In the genomic region with DNA sequence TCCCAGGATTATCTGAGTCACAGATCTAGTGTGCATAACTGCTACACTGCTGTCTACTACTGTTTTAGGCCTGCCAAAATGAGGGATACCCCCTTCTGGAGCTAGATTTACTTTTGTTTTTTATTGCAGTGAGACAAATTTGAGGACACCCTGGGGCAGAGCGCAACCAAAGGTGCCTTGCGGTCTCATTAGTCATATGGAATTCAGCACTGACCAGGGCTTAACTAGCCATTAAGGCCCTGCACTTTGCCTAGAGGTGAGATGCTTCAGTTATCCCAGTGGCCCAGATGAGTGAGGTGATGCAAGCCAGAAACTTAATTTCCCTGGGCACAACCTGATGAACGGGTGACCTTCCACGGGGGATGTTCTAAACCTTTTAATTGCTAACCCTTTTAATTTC, we compare ENCODE assay signal across 1 cellular context.
TF ChIP-seq lines count a peak whose summit lies in the region.

No MANE protein-coding gene starts in this region.

TF ChIP-seq in WTC11, 78 proteins besides CTCF, POLR2A, EP300 and RAD21 (continued from another document):
- TF ChIP-seq, protein P1, sequence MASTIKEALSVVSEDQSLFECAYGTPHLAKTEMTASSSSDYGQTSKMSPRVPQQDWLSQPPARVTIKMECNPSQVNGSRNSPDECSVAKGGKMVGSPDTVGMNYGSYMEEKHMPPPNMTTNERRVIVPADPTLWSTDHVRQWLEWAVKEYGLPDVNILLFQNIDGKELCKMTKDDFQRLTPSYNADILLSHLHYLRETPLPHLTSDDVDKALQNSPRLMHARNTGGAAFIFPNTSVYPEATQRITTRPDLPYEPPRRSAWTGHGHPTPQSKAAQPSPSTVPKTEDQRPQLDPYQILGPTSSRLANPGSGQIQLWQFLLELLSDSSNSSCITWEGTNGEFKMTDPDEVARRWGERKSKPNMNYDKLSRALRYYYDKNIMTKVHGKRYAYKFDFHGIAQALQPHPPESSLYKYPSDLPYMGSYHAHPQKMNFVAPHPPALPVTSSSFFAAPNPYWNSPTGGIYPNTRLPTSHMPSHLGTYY (CRISPR knock-in tag; IDR thresholded peaks at IDR 0.05) = no peak
- TF ChIP-seq ZNF423 (CRISPR knock-in tag; IDR thresholded peaks at IDR 0.05) (no peak), ESRRA (CRISPR knock-in tag; IDR thresholded peaks at IDR 0.05; ENCODE audit: borderline replicate concordance) (no peak), EMX1 (CRISPR knock-in tag; IDR thresholded peaks at IDR 0.05) (no peak), FOXP1 (CRISPR knock-in tag; IDR thresholded peaks at IDR 0.05; ENCODE audit: borderline replicate concordance) (no peak), NR1H2 (CRISPR knock-in tag; IDR thresholded peaks at IDR 0.05) (no peak)
- TF ChIP-seq, protein P2, sequence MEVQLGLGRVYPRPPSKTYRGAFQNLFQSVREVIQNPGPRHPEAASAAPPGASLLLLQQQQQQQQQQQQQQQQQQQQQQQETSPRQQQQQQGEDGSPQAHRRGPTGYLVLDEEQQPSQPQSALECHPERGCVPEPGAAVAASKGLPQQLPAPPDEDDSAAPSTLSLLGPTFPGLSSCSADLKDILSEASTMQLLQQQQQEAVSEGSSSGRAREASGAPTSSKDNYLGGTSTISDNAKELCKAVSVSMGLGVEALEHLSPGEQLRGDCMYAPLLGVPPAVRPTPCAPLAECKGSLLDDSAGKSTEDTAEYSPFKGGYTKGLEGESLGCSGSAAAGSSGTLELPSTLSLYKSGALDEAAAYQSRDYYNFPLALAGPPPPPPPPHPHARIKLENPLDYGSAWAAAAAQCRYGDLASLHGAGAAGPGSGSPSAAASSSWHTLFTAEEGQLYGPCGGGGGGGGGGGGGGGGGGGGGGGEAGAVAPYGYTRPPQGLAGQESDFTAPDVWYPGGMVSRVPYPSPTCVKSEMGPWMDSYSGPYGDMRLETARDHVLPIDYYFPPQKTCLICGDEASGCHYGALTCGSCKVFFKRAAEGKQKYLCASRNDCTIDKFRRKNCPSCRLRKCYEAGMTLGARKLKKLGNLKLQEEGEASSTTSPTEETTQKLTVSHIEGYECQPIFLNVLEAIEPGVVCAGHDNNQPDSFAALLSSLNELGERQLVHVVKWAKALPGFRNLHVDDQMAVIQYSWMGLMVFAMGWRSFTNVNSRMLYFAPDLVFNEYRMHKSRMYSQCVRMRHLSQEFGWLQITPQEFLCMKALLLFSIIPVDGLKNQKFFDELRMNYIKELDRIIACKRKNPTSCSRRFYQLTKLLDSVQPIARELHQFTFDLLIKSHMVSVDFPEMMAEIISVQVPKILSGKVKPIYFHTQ (CRISPR knock-in tag; IDR thresholded peaks at IDR 0.05) = no peak
